Comparison of ENCODE assay signal across 21 cellular contexts in genomic region chr7:1952169-1952760, GRCh38.
DNase-seq lines count a peak whose midpoint lies in the region; ATAC-seq, FAIRE-seq and TF ChIP-seq lines count a peak whose summit lies in the region.
"Had no signal": no experiment of that assay in that cellular context is flagged by ENCODE, and none has a peak within 500 bp of the region (broad histone marks: within the 10 kb centered on the region; RNA-seq: fewer than 3 reads in every experiment).

No MANE protein-coding gene starts in this region.

- H3K4me3 ChIP-seq in left ventricle myocardium inferior (no peak overlapping the region), HUES6 (ENCODE audit: low read depth, low read length) (no peak overlapping the region), kidney (ENCODE audit: low read length in 2 of 2) (no peak overlapping the region), spleen (no peak overlapping the region)
- H3K4me3 ChIP-seq: GM23248 had no signal

- H3K36me3 ChIP-seq in left ventricle myocardium inferior (peaks cover 7% of the 10 kb centered on the region), HUES6 (ENCODE audit: control insufficient read depth, insufficient read depth, low read length) (peaks cover 5% of the 10 kb centered on the region; the same call in 1 of the 2 replicates), kidney (ENCODE audit: control insufficient read depth in 1 of 2, insufficient read depth in 2 of 2, low read length in 2 of 2) (no peaks in the 10 kb centered on the region), spleen (peaks cover 0 to 42% (median 3%) of the 10 kb centered on the region in 6 donors)

- no peak for TF ChIP-seq POLR2A in spleen (IDR thresholded peaks at IDR 0.05)

- H3K9me3 ChIP-seq in left ventricle myocardium inferior (replicated peaks) (no peaks in the 10 kb centered on the region), HUES6 (ENCODE audit: control insufficient read depth, insufficient read depth, low read depth, low read length) (no peaks in the 10 kb centered on the region), kidney (ENCODE audit: control insufficient read depth in 1 of 2, low read length in 2 of 2) (no peaks in the 10 kb centered on the region), spleen (no peaks in the 10 kb centered on the region)

- H3K27me3 ChIP-seq in left ventricle myocardium inferior (ENCODE audit: low read depth) (no peaks in the 10 kb centered on the region), HUES6 (ENCODE audit: control insufficient read depth, insufficient read depth, low read length) (no peaks in the 10 kb centered on the region), spleen (replicated peaks in 1 of 7) (no peaks in the 10 kb centered on the region)

- DNase-seq in Right ventricle myocardium inferior (ENCODE audit: missing footprints) = peak; percentile 34
- no peak for DNase-seq in left ventricle myocardium inferior
- peak; percentile 69 for DNase-seq in kidney
- DNase-seq in spleen = peak; percentile 72
- no peak for DNase-seq in cerebellar cortex (ENCODE audit: low spot score)
- no peak for DNase-seq in NCI-H2171 (lab: John Stamatoyannopoulos, UW)
- DNase-seq: 8988T; DMS53; GM23248; KBM-7; NCI-H1092 treated with DMSO at 0.1 percent for 48 hours; NCI-H1694; NCI-H2107; NCI-H345; NCI-H526 treated with DMSO at 0.1 percent for 48 hours; NK-92 treated with Interleukin-12 subunit alpha and Interleukin-12 subunit beta, amount 100 ng/mL, for 24 hours had no signal

- H3K9ac ChIP-seq in HUES6 (ENCODE audit: low read length) = no peak overlapping the region
- no peak overlapping the region for H3K9ac ChIP-seq in kidney (ENCODE audit: low read length in 2 of 2)
- H3K9ac ChIP-seq: GM23248 had no signal

- intact Hi-C loops in Right ventricle myocardium inferior (cut with DNase I) (no loop called here), left ventricle myocardium inferior (cut with micrococcal nuclease) (no loop called here), kidney (cut with DNase I) (no loop called here), spleen (cut with DNase I; ENCODE audit: low total_unique reads) (no loop called here)

- TF ChIP-seq CTCF in left ventricle myocardium inferior (IDR thresholded peaks at IDR 0.05; ENCODE audit: borderline replicate concordance) (no peak), kidney (IDR thresholded peaks at IDR 0.05; ENCODE audit: borderline replicate concordance, extremely low read depth, insufficient read depth) (no peak), spleen (IDR thresholded peaks at IDR 0.05 in 8 of 11, conservative IDR thresholded peaks at IDR 0.05 in 3 of 11) (no peak)

- FAIRE-seq in kidney (lab: Jason Lieb, UNC) = no peak
- FAIRE-seq: GM12891, HTR-8/SVneo had no signal

- ATAC-seq in Right ventricle myocardium inferior (no peak), HG03439 (IDR thresholded peaks at IDR 0.05; ENCODE audit: unreplicated experiment) (no peak)

- no peak overlapping the region for H3K27ac ChIP-seq in left ventricle myocardium inferior (replicated peaks)
- H3K27ac ChIP-seq in HUES6 (ENCODE audit: low read depth, low read length) = peak overlapping the region; percentile 33; the same call in 1 of the 2 replicates
- H3K27ac ChIP-seq in kidney (ENCODE audit: low read depth in 2 of 2, low read length in 2 of 2) = no peak overlapping the region
- no peak overlapping the region for H3K27ac ChIP-seq in spleen
- H3K27ac ChIP-seq: C4-2B, GM23248 had no signal

- H3K4me1 ChIP-seq in left ventricle myocardium inferior = peaks cover 13% of the 10 kb centered on the region
- no peaks in the 10 kb centered on the region; the same call in 1 of the 2 replicates for H3K4me1 ChIP-seq in HUES6 (ENCODE audit: control insufficient read depth, insufficient read depth, low read length)
- peaks cover 0 to 2% of the 10 kb centered on the region in 2 donors for H3K4me1 ChIP-seq in kidney (ENCODE audit: control insufficient read depth in 1 of 2, insufficient read depth in 1 of 2, low read depth in 1 of 2, low read length in 2 of 2)
- peaks cover 0 to 49% (median 29%) of the 10 kb centered on the region in 6 donors for H3K4me1 ChIP-seq in spleen

- WGBS in spleen, 5 donors = 89 to 96% (median 93%) methylated on average over 28 of the region's 28 CpGs

Comparison
In these comparisons a context has a peak if more than half of its experiments do, and no peak if none do; other contexts are left out.
1. DNase-seq: peak in Right ventricle myocardium inferior (single experiment), kidney (single experiment) and spleen (single experiment); none in left ventricle myocardium inferior (single experiment), cerebellar cortex (single experiment) and NCI-H2171 (single experiment).